In the genomic region with DNA sequence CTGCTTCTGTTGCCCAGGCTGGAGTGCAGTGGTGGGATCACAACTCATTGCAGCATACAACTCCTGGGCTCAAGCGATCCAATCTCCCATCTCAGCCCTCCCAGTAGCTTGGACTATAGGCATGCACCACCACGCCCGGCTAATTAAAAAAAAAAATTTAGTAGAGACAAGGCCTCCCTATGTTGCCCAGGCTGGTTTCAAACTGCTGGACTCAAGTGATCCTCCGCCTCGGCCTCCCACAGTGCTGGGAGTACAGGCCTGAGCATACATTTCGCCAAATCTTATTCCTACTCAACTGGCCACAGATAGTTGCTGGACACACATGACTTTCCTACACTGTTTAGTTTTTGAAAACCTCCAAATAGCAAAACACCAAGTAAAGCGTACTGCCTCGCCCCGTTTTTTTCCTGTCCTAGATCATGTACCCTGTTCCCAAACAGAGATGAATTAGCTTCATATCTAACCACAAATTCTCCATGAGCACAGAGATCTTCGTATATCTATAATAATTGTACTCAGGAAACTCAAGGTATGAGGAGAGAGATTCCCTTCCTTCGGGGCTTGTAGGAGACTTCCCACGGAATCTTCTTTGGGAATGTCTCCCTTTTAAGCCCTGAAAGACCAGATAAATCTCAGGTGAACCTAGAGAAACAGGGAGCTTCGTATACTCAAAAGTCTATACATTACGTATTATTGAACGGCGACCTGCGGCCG, we compare ENCODE assay signal across 8 cellular contexts. TPM values are rescaled to one million over a fixed set of nuclear protein-coding genes. Genes with fewer than 3 reads are reported as not detected.
DNase-seq lines count a peak whose midpoint lies in the region; ATAC-seq and TF ChIP-seq lines count a peak whose summit lies in the region.

No MANE protein-coding gene starts in this region.

- peaks cover 0 to 14% (median 1%) of the 10 kb centered on the region in 3 donors for H3K36me3 Mint-ChIP-seq in CD8-positive, alpha-beta memory T cell

- peak overlapping the region; percentile 91 for H3K9ac ChIP-seq in Karpas-422 (ENCODE audit: low read length)

- peaks cover 75% of the 10 kb centered on the region for H3K79me2 ChIP-seq in Karpas-422 (ENCODE audit: low read length)

- H3K9me3 ChIP-seq in CD8-positive, alpha-beta memory T cell (ENCODE audit: low read length), result no peaks in the 10 kb centered on the region
- no peaks in the 10 kb centered on the region for H3K9me3 ChIP-seq in Karpas-422 (ENCODE audit: low read length)
- H3K9me3 ChIP-seq in neuron (ENCODE audit: low read length), result no peaks in the 10 kb centered on the region

- intact Hi-C loops in dorsolateral prefrontal cortex (cut with DNase I), result no loop called here

- peaks cover 24% of the 10 kb centered on the region for H3K4me1 ChIP-seq in CD8-positive, alpha-beta memory T cell (ENCODE audit: insufficient read depth, low read length)
- H3K4me1 ChIP-seq in Karpas-422 (ENCODE audit: low read length) (peaks cover 45% of the 10 kb centered on the region), neuron (ENCODE audit: insufficient read depth, low read length) (peaks cover 17% of the 10 kb centered on the region)

- DNase-seq in CD8-positive, alpha-beta memory T cell, result no peak
- DNase-seq in Karpas-422, result peak; percentile 52
- DNase-seq in dorsolateral prefrontal cortex, result no peak
- no peak for DNase-seq in COLO829 (ENCODE audit: low spot score)
- DNase-seq in NK-92 (lab: John Stamatoyannopoulos, UW; ENCODE audit: unreplicated experiment), result no peak

- H3K27me3 Mint-ChIP-seq in CD8-positive, alpha-beta memory T cell, result peaks cover 2 to 19% of the 10 kb centered on the region in 2 donors

- no peaks in the 10 kb centered on the region for H3K9me2 ChIP-seq in Karpas-422 (replicated peaks; ENCODE audit: insufficient read depth, low read length)

- no peaks in the 10 kb centered on the region for H3K36me3 ChIP-seq in CD8-positive, alpha-beta memory T cell (ENCODE audit: insufficient read depth, low read length)
- H3K36me3 ChIP-seq in Karpas-422 (ENCODE audit: insufficient read depth, low read length) (peaks cover 44% of the 10 kb centered on the region), neuron (ENCODE audit: insufficient read depth, low read length) (peaks cover 7% of the 10 kb centered on the region)

- no peaks in the 10 kb centered on the region for H3K27me3 ChIP-seq in CD8-positive, alpha-beta memory T cell (ENCODE audit: insufficient read depth, low read length, poor library complexity, severe bottlenecking)
- no peaks in the 10 kb centered on the region for H3K27me3 ChIP-seq in Karpas-422 (ENCODE audit: low read length)
- H3K27me3 ChIP-seq in dorsolateral prefrontal cortex, result no peaks in the 10 kb centered on the region
- no peaks in the 10 kb centered on the region for H3K27me3 ChIP-seq in neuron (ENCODE audit: insufficient read depth, low read length)

- H4K20me1 ChIP-seq in Karpas-422 (ENCODE audit: insufficient read depth, low read depth, low read length), result peaks cover 6% of the 10 kb centered on the region; the same call in 1 of the 2 replicates

- H2AFZ ChIP-seq in Karpas-422 (ENCODE audit: low read length), result peak overlapping the region; percentile 88
- H2AFZ ChIP-seq in neuron (ENCODE audit: low read depth, low read length), result peak overlapping the region; percentile 58

- CTCF ChIA-PET in CD8-positive, alpha-beta memory T cell (lab: Charles Lee), result interaction anchor here (1.3 kb wide), 1 partner anchor 18 kb away, joined by 3 read pairs; no protein-coding TSS in a partner anchor

- peaks cover 33 to 42% (median 41%) of the 10 kb centered on the region in 3 donors for H3K4me1 Mint-ChIP-seq in CD8-positive, alpha-beta memory T cell

- H3K27ac Mint-ChIP-seq in CD8-positive, alpha-beta memory T cell, result peak overlapping the region; percentile 60 to 99 (median 97)

- TF ChIP-seq CTCF in dorsolateral prefrontal cortex (IDR thresholded peaks at IDR 0.05 in 54 of 56, conservative IDR thresholded peaks at IDR 0.05 in 2 of 56; ENCODE audit: low read depth in 1 of 56, partially characterized antibody in 56 of 56), result no peak

- H3K9me3 Mint-ChIP-seq in CD8-positive, alpha-beta memory T cell, result no peaks in the 10 kb centered on the region

- H3K27ac ChIP-seq in CD8-positive, alpha-beta memory T cell (ENCODE audit: low read depth, low read length), result peak overlapping the region; percentile 81
- H3K27ac ChIP-seq in Karpas-422 (ENCODE audit: low read length) (peak overlapping the region; percentile 90), dorsolateral prefrontal cortex (peak overlapping the region in 37 of 59 donors; percentile 27 to 98 (median 96))

- peak overlapping the region; percentile 94 for H3K4me3 ChIP-seq in CD8-positive, alpha-beta memory T cell (ENCODE audit: low read length)
- H3K4me3 ChIP-seq in Karpas-422 (ENCODE audit: low read length) (peak overlapping the region; percentile 96), dorsolateral prefrontal cortex (peak overlapping the region; percentile 69 to 98 (median 90)), neuron (ENCODE audit: low read length) (peak overlapping the region; percentile 96)

- ATAC-seq in HG02870 (IDR thresholded peaks at IDR 0.05; ENCODE audit: unreplicated experiment) (no peak), HG02973 (IDR thresholded peaks at IDR 0.05; ENCODE audit: unreplicated experiment) (no peak)

- H3K4me2 ChIP-seq in Karpas-422 (ENCODE audit: low read depth, low read length, poor library complexity, severe bottlenecking), result peak overlapping the region; percentile 91

- POLR2A ChIA-PET in CD8-positive, alpha-beta memory T cell (lab: Charles Lee), result no interaction called here

- H3K4me3 Mint-ChIP-seq in CD8-positive, alpha-beta memory T cell, result peak overlapping the region; percentile 89 to 98 (median 95)

RNA-seq across cellular contexts. Expression of a gene that starts 0.6 kb away (rescaled TPM):
- total RNA-seq in CD8-positive, alpha-beta memory T cell, result 10 to 100 TPM; 19.8 to 20.9 TPM
- 12.9 TPM for polyA plus RNA-seq in CD8-positive, alpha-beta memory T cell
- 14.3 and 21.1 TPM in 2 replicates for total RNA-seq in Karpas-422 (2014; rRNA removed; shearing (Covaris generic); ENCODE audit: low replicate concordance)
- total RNA-seq in dorsolateral prefrontal cortex, result 10 to 100 TPM; 14.0 to 30.4 (median 21.6) TPM

RNA-seq across cellular contexts. Expression of a gene that starts 44.8 kb away (rescaled TPM):
- total RNA-seq in CD8-positive, alpha-beta memory T cell, result 10 to 100 TPM in 1 of 2 experiments, 1 to 10 TPM in 1; 10.0 to 10.6 TPM
- 4.1 TPM for polyA plus RNA-seq in CD8-positive, alpha-beta memory T cell
- 7.5 and 10.5 TPM in 2 replicates for total RNA-seq in Karpas-422 (2014; rRNA removed; shearing (Covaris generic); ENCODE audit: low replicate concordance)
- total RNA-seq in dorsolateral prefrontal cortex, result 10 to 100 TPM in 51 of 120 experiments, 1 to 10 TPM in 69; 6.1 to 14.7 (median 9.7) TPM

RNA-seq across cellular contexts. Expression of a gene that starts 44.9 kb away (rescaled TPM):
- 10 to 100 TPM; 40.8 TPM for total RNA-seq in CD8-positive, alpha-beta memory T cell
- 17.2 TPM for polyA plus RNA-seq in CD8-positive, alpha-beta memory T cell
- total RNA-seq in Karpas-422 (2014; rRNA removed; shearing (Covaris generic); ENCODE audit: low replicate concordance), result 10.8 and 26.9 TPM in 2 replicates
- 10 to 100 TPM; 11.3 to 32.2 (median 18.9) TPM for total RNA-seq in dorsolateral prefrontal cortex

RNA-seq across cellular contexts. Expression of a gene that starts 59.5 kb away (rescaled TPM):
- total RNA-seq in CD8-positive, alpha-beta memory T cell, result 1 to 10 TPM; 3.8 to 5.2 TPM
- 1.4 TPM for polyA plus RNA-seq in CD8-positive, alpha-beta memory T cell
- total RNA-seq in Karpas-422 (2014; rRNA removed; shearing (Covaris generic); ENCODE audit: low replicate concordance), result 0.94 and 1.9 TPM in 2 replicates
- total RNA-seq in dorsolateral prefrontal cortex, result 10 to 100 TPM in 110 of 120 experiments, 1 to 10 TPM in 10; 7.2 to 25.1 (median 14.7) TPM
